In genomic region chr13:41213919-41214318, GRCh38 we compare ENCODE assay signal across 18 cellular contexts. TPM values are rescaled to one million over a fixed set of nuclear protein-coding genes. Genes with fewer than 3 reads are reported as not detected.
A peak's percentile ranks its signal among the peaks of the same experiment; 100 is the strongest.
DNase-seq lines count a peak whose midpoint lies in the region; ATAC-seq, FAIRE-seq and TF ChIP-seq lines count a peak whose summit lies in the region.
"Had no signal": no experiment of that assay in that cellular context is flagged by ENCODE, and none has a peak within 500 bp of the region (broad histone marks: within the 10 kb centered on the region; RNA-seq: fewer than 3 reads in every experiment).

No MANE protein-coding gene starts in this region.

- DNase-seq in HepG2 (ENCODE audit: low spot score), result no peak
- no peak for DNase-seq in right lobe of liver
- DNase-seq in GM12878 (ENCODE audit: low read depth, low spot score), result no peak
- DNase-seq in nephron progenitor cell, result no peak
- no peak for DNase-seq in spleen
- no peak for DNase-seq in RCC 7860 (ENCODE audit: low spot score)
- DNase-seq: C1 segment of cervical spinal cord; Calu3; CD4-positive, alpha-beta memory T cell; COR-L47; DMS79 treated with DMSO at 0.1 percent for 48 hours; GF-D8; H9 had no signal

- POLR2A ChIA-PET in HepG2 (lab: Yijun Ruan, JAX), result no interaction called here
- POLR2A ChIA-PET in GM12878 (lab: Charles Lee), result no interaction called here

- peaks cover 2% of the 10 kb centered on the region; the same call in 1 of the 2 replicates for H3K4me1 ChIP-seq in HepG2 (ENCODE audit: insufficient read depth, low read length)
- H3K4me1 ChIP-seq in right lobe of liver, result no peaks in the 10 kb centered on the region
- no peaks in the 10 kb centered on the region for H3K4me1 ChIP-seq in GM12878 (ENCODE audit: control insufficient read depth, insufficient read depth, low read length)
- H3K4me1 ChIP-seq in spleen, result no peaks in the 10 kb centered on the region

- no peak for FAIRE-seq in HepG2 (lab: Jason Lieb, UNC)
- no peak for FAIRE-seq in GM12878 (lab: Jason Lieb, UNC)
- no peak for FAIRE-seq in RCC 7860 (lab: Jason Lieb, UNC)
- FAIRE-seq: GM12892 had no signal

- no peaks in the 10 kb centered on the region for H4K20me1 ChIP-seq in HepG2 (ENCODE audit: insufficient read depth, low read length)
- H4K20me1 ChIP-seq in GM12878 (ENCODE audit: control insufficient read depth, insufficient read depth), result no peaks in the 10 kb centered on the region

- H3K4me3 ChIP-seq in HepG2 (replicated peaks in 1 of 3; ENCODE audit: insufficient read depth in 1 of 3, low read depth in 2 of 3, low read length in 3 of 3) (no peak overlapping the region), right lobe of liver (no peak overlapping the region), GM12878 (no peak overlapping the region), spleen (no peak overlapping the region)
- H3K4me3 ChIP-seq: GM23338 had no signal

- no CpG with 5 or more reads among the region's 3 CpGs for WGBS in HepG2 (ENCODE audit: low lambda C conversion rate)
- WGBS in right lobe of liver (ENCODE audit: insufficient coverage, low coverage, low lambda C conversion rate, missing lambda C conversion rate), result no CpG with 5 or more reads among the region's 3 CpGs
- WGBS in GM12878 (ENCODE audit: insufficient coverage, insufficient replicate concordance, low lambda C conversion rate, missing lambda C conversion rate), result 67% methylated on average over 3 of the region's 3 CpGs
- 48 to 100% (median 65%) methylated on average over 1 to 3 of the region's 3 CpGs for WGBS in spleen, 5 donors

- H3K27me3 ChIP-seq in HepG2 (ENCODE audit: control insufficient read depth in 1 of 2, insufficient read depth in 2 of 2, low read length in 2 of 2) (no peaks in the 10 kb centered on the region), right lobe of liver (no peaks in the 10 kb centered on the region), GM12878 (replicated peaks in 1 of 2; ENCODE audit: control insufficient read depth in 2 of 2, insufficient read depth in 2 of 2, low read length in 1 of 2) (no peaks in the 10 kb centered on the region), spleen (replicated peaks in 1 of 7) (no peaks in the 10 kb centered on the region)

- H3K36me3 ChIP-seq in HepG2 (replicated peaks in 1 of 2; ENCODE audit: control insufficient read depth in 1 of 2, insufficient read depth in 2 of 2, low read length in 2 of 2) (no peaks in the 10 kb centered on the region), right lobe of liver (no peaks in the 10 kb centered on the region), GM12878 (ENCODE audit: control insufficient read depth in 2 of 2, insufficient read depth in 2 of 2, low read length in 1 of 2) (no peaks in the 10 kb centered on the region), spleen (peaks cover 0 to 26% (median 0%) of the 10 kb centered on the region in 6 donors)

- CTCF ChIA-PET in HepG2 (lab: Yijun Ruan, JAX; ENCODE audit: low intra/inter-chr PET ratio, low total read pairs), result no interaction called here
- CTCF ChIA-PET in GM12878 (lab: Yijun Ruan, JAX), result interaction anchor here (1.3 kb wide), 1 partner anchor 9 kb away, joined by 3 read pairs; no protein-coding TSS in a partner anchor

- H3K27ac Mint-ChIP-seq in nephron progenitor cell, result peak overlapping the region; percentile 23
- H3K27ac Mint-ChIP-seq: CD4-positive, alpha-beta memory T cell; GM23338; H9 had no signal

- H3K4me2 ChIP-seq in HepG2 (ENCODE audit: low read depth, low read length), result no peak overlapping the region
- no peak overlapping the region for H3K4me2 ChIP-seq in GM12878 (ENCODE audit: control insufficient read depth, insufficient read depth)
- H3K4me2 ChIP-seq: GM23338 had no signal

- ATAC-seq in HepG2, result peak; percentile 40
- no peak for ATAC-seq in right lobe of liver
- no peak for ATAC-seq in GM12878
- ATAC-seq in GM21576 (IDR thresholded peaks at IDR 0.05; ENCODE audit: unreplicated experiment), result no peak
- ATAC-seq in HG03378 (IDR thresholded peaks at IDR 0.05; ENCODE audit: unreplicated experiment), result no peak
- ATAC-seq: GM23338, HCT116 had no signal

- peaks cover 41% of the 10 kb centered on the region for H3K9me3 Mint-ChIP-seq in nephron progenitor cell

- in situ Hi-C loops in HepG2 (cut with HindIII; ENCODE audit: extremely low pct_ligation_motif_present, low pct_unique_long_range_greater_than_20kb) (no loop called here), GM12878 (cut with MboI) (no loop called here)

- H3K36me3 Mint-ChIP-seq in nephron progenitor cell (ENCODE audit: low read depth), result peaks cover 44% of the 10 kb centered on the region

- no peak overlapping the region for H3K4me3 Mint-ChIP-seq in nephron progenitor cell
- H3K4me3 Mint-ChIP-seq: CD4-positive, alpha-beta memory T cell; GM23338; H9 had no signal

- intact Hi-C loops in HepG2 (cut with micrococcal nuclease; ENCODE audit: unreplicated experiment), result no loop called here
- intact Hi-C loops in right lobe of liver (cut with DNase I), result no loop called here
- intact Hi-C loops in GM12878 (cut with micrococcal nuclease; ENCODE audit: unreplicated experiment), result no loop called here
- intact Hi-C loops in spleen (cut with DNase I; ENCODE audit: low total_unique reads), result no loop called here

- H2AFZ ChIP-seq in HepG2 (ENCODE audit: low read length) (no peak overlapping the region), GM12878 (ENCODE audit: control insufficient read depth, low read depth, low read length) (no peak overlapping the region)
- H2AFZ ChIP-seq: GM23338 had no signal

- SMC1A ChIA-PET in GM12878 (lab: Charles Lee; ENCODE audit: uncharacterized antibody, unreplicated experiment), result no interaction called here

- TF ChIP-seq EP300 in HepG2 (IDR thresholded peaks at IDR 0.05; ENCODE audit: low read depth in 2 of 2, low read length in 2 of 2) (no peak), HepG2 (CRISPR knock-in tag; IDR thresholded peaks at IDR 0.05; ENCODE audit: borderline replicate concordance) (no peak), GM12878 (IDR thresholded peaks at IDR 0.05; ENCODE audit: borderline replicate concordance in 1 of 2, control insufficient read depth in 1 of 2, low read depth in 2 of 2, low read length in 2 of 2) (no peak)

- no peaks in the 10 kb centered on the region for H3K9me3 ChIP-seq in HepG2 (ENCODE audit: low read length)
- H3K9me3 ChIP-seq in right lobe of liver, result peaks cover 0 to 5% (median 0%) of the 10 kb centered on the region in 4 donors
- H3K9me3 ChIP-seq in GM12878 (replicated peaks; ENCODE audit: control insufficient read depth, insufficient read depth, low read length), result no peaks in the 10 kb centered on the region; the same call in 2 of the 3 replicates
- peaks cover 0 to 28% (median 10%) of the 10 kb centered on the region in 8 donors for H3K9me3 ChIP-seq in spleen

- H3K9ac ChIP-seq in HepG2 (ENCODE audit: insufficient read depth, low read depth, low read length), result no peak overlapping the region
- no peak overlapping the region for H3K9ac ChIP-seq in GM12878 (ENCODE audit: control insufficient read depth, insufficient read depth, low read length)

- TF ChIP-seq RAD21 in HepG2 (CRISPR knock-in tag; IDR thresholded peaks at IDR 0.05), result no peak
- no peak for TF ChIP-seq RAD21 in GM12878 (IDR thresholded peaks at IDR 0.05; ENCODE audit: insufficient read depth, low read depth, low read length)

- BruUV-seq in HepG2 (replicated peaks; lab: Mats Ljungman, UMichigan) (no TSS peak), GM12878 (replicated peaks; lab: Mats Ljungman, UMichigan) (no TSS peak)

- TF ChIP-seq CTCF in HepG2 (CRISPR knock-in tag; IDR thresholded peaks at IDR 0.05) (no peak), right lobe of liver (IDR thresholded peaks at IDR 0.05) (no peak), GM12878 (IDR thresholded peaks at IDR 0.05 in 2 of 3, conservative IDR thresholded peaks at IDR 0.05 in 1 of 3; ENCODE audit: control insufficient read depth in 2 of 3, extremely low read depth in 1 of 3, insufficient read depth in 1 of 3, low read depth in 3 of 3, low read length in 3 of 3) (no peak), nephron progenitor cell (IDR thresholded peaks at IDR 0.05) (no peak), spleen (IDR thresholded peaks at IDR 0.05 in 8 of 11, conservative IDR thresholded peaks at IDR 0.05 in 3 of 11) (no peak)

- TF ChIP-seq POLR2A in HepG2 (IDR thresholded peaks at IDR 0.05; ENCODE audit: insufficient read depth in 1 of 2, low read depth in 2 of 2, low read length in 2 of 2) (no peak), right lobe of liver (IDR thresholded peaks at IDR 0.05) (no peak), GM12878 (IDR thresholded peaks at IDR 0.05; ENCODE audit: low read depth, low read length) (no peak), spleen (IDR thresholded peaks at IDR 0.05) (no peak)

- no peak overlapping the region for H3K27ac ChIP-seq in HepG2 (ENCODE audit: extremely low read length, insufficient read depth, low read length)
- no peak overlapping the region for H3K27ac ChIP-seq in right lobe of liver
- no peak overlapping the region for H3K27ac ChIP-seq in GM12878 (ENCODE audit: control insufficient read depth, insufficient read depth)
- peak overlapping the region in 5 of 8 donors; percentile 18 to 80 (median 64) for H3K27ac ChIP-seq in spleen

- no peaks in the 10 kb centered on the region for H3K4me1 Mint-ChIP-seq in nephron progenitor cell
- H3K4me1 Mint-ChIP-seq: CD4-positive, alpha-beta memory T cell; GM23338; H9 had no signal

- H3K79me2 ChIP-seq in HepG2 (ENCODE audit: insufficient read depth, low read length) (no peaks in the 10 kb centered on the region), GM12878 (ENCODE audit: control insufficient read depth, insufficient read depth, low read length) (no peaks in the 10 kb centered on the region)

- H3K27me3 Mint-ChIP-seq in nephron progenitor cell (ENCODE audit: low read depth, poor library complexity), result peaks cover 4% of the 10 kb centered on the region
- H3K27me3 Mint-ChIP-seq: CD4-positive, alpha-beta memory T cell had no signal

- RAD21 ChIA-PET in GM12878 (lab: Charles Lee; ENCODE audit: unreplicated experiment), result no interaction called here

RNA-seq across cellular contexts. Expression of gene KBTBD7, which starts 19.6 kb away (rescaled TPM):
- 9.0 and 14.9 TPM in 2 replicates for total RNA-seq in HepG2 (2016; rRNA removed; fragmentation: Illumina TruSeq; extraction: Trizol)
- total RNA-seq in HepG2 (2016; cell fraction: cytosol; rRNA removed; fragmentation: Illumina TruSeq; extraction: Trizol; ENCODE audit: low read depth), result 0.61 and 0.71 TPM in 2 replicates
- total RNA-seq in HepG2 (2016; cell fraction: insoluble cytoplasmic fraction; rRNA removed; fragmentation: Illumina TruSeq; extraction: Trizol), result 9.1 and 14.2 TPM in 2 replicates
- 3.4 and 4.1 TPM in 2 replicates for total RNA-seq in HepG2 (2016; cell fraction: membrane; rRNA removed; fragmentation: Illumina TruSeq; extraction: Trizol)
- total RNA-seq in HepG2 (2016; cell fraction: nucleus; rRNA removed; fragmentation: Illumina TruSeq; extraction: Trizol), result 8.3 and 8.7 TPM in 2 replicates
- 3.6 and 3.8 TPM in 2 replicates for polyA plus RNA-seq in HepG2 (2011; rRNA removed)
- polyA plus RNA-seq in HepG2 (2011; cell fraction: cytosol; rRNA removed), result 2.8 and 2.9 TPM in 2 replicates
- polyA plus RNA-seq in HepG2 (2011; cell fraction: nucleus; rRNA removed), result 2.6 and 3.1 TPM in 2 replicates
- polyA plus RNA-seq in HepG2 (2012), result 3.2 and 4.1 TPM in 2 replicates
- polyA plus RNA-seq in HepG2 (2016; cell fraction: cytosol; fragmentation: Illumina TruSeq; extraction: Trizol; ENCODE audit: low read depth), result 0.17 and 0.28 TPM in 2 replicates
- 10.2 and 10.4 TPM in 2 replicates for polyA plus RNA-seq in HepG2 (2016; cell fraction: insoluble cytoplasmic fraction; fragmentation: Illumina TruSeq; extraction: Trizol; ENCODE audit: low read depth)
- 1.0 and 1.3 TPM in 2 replicates for polyA plus RNA-seq in HepG2 (2016; cell fraction: membrane; fragmentation: Illumina TruSeq; extraction: Trizol; ENCODE audit: low read depth)
- 4.8 and 5.5 TPM in 2 replicates for polyA plus RNA-seq in HepG2 (2016; cell fraction: nucleus; fragmentation: Illumina TruSeq; extraction: Trizol; ENCODE audit: insufficient read depth, low read depth)
- 18.8 and 26.5 TPM in 2 replicates for polyA minus RNA-seq in HepG2 (2011; rRNA and poly(A)+ RNA removed; ENCODE audit: low replicate concordance)
- 6.6 and 7.6 TPM in 2 replicates for polyA minus RNA-seq in HepG2 (2011; cell fraction: cytosol; rRNA and poly(A)+ RNA removed)
- polyA minus RNA-seq in HepG2 (2011; cell fraction: nucleus; rRNA and poly(A)+ RNA removed), result 12.4 and 12.9 TPM in 2 replicates
- 1 to 10 TPM; 3.0 to 6.7 (median 5.5) TPM for total RNA-seq in right lobe of liver
- 8.0 and 9.6 TPM in 2 replicates for total RNA-seq in GM12878 (2013; cell fraction: nucleolus; rRNA removed)
- 5.1 and 5.5 TPM in 2 replicates for total RNA-seq in GM12878 (2014; rRNA removed)
- 3.6 and 4.1 TPM in 2 replicates for total RNA-seq in GM12878 (2014; rRNA removed; fragmentation: Illumina TruSeq; extraction: Trizol)
- 4.6 and 5.1 TPM in 2 replicates for total RNA-seq in GM12878 (2021)
- 1.7 TPM for polyA plus RNA-seq in GM12878 (2011; ENCODE audit: low read depth)
- 5.6 and 6.2 TPM in 2 replicates for polyA plus RNA-seq in GM12878 (2011; rRNA removed)
- 4.2 and 4.6 TPM in 2 replicates for polyA plus RNA-seq in GM12878 (2011; cell fraction: cytosol; rRNA removed)
- polyA plus RNA-seq in GM12878 (2011; cell fraction: nucleus; rRNA removed), result 4.3 and 4.4 TPM in 2 replicates
- polyA plus RNA-seq in GM12878 (2012), result 2.5 and 3.7 TPM in 2 replicates
- 3.4 and 4.2 TPM in 2 replicates for polyA plus RNA-seq in GM12878 (2014; fragmentation: Illumina TruSeq; extraction: Trizol)
- polyA plus RNA-seq in GM12878 (2014; fragmentation: Nextera tagmentation; extraction: Ambion mirVana), result 1 to 10 TPM; 1.8 to 2.8 TPM
- 2.8 and 3.0 TPM in 2 replicates for polyA plus RNA-seq in GM12878 (2014; rRNA removed)
- polyA plus RNA-seq in GM12878 (2016; fragmentation: Nextera tagmentation; extraction: Ambion mirVana), result 1 to 10 TPM; 4.9 to 6.0 TPM
- polyA minus RNA-seq in GM12878 (2011; rRNA and poly(A)+ RNA removed), result 13.7 and 13.8 TPM in 2 replicates
- 3.6 and 4.4 TPM in 2 replicates for polyA minus RNA-seq in GM12878 (2011; cell fraction: cytosol; rRNA and poly(A)+ RNA removed)
- polyA minus RNA-seq in GM12878 (2011; cell fraction: nucleus; rRNA and poly(A)+ RNA removed), result 10.2 and 14.4 TPM in 2 replicates
- total RNA-seq in spleen, result 10 to 100 TPM in 4 of 7 donors, 1 to 10 TPM in 3; 6.9 to 14.9 (median 11.1) TPM
- 1 to 10 TPM; 2.8 to 4.7 (median 3.4) TPM for polyA plus RNA-seq in spleen

RNA-seq across cellular contexts. Expression of gene MTRF1, which starts 49.5 kb away (rescaled TPM):
- total RNA-seq in HepG2 (2016; rRNA removed; fragmentation: Illumina TruSeq; extraction: Trizol) (24.0 and 27.2 TPM in 2 replicates), right lobe of liver (10 to 100 TPM in 1 of 6 experiments, 1 to 10 TPM in 5; 6.0 to 10.5 (median 7.4) TPM), GM12878 (2014; rRNA removed) (18.8 and 21.7 TPM in 2 replicates), GM12878 (2014; rRNA removed; fragmentation: Illumina TruSeq; extraction: Trizol) (19.0 and 21.0 TPM in 2 replicates), GM12878 (2021) (12.1 and 14.1 TPM in 2 replicates), spleen (10 to 100 TPM; 13.4 to 17.4 (median 16.0) TPM)
- total RNA-seq in HepG2 (2016; cell fraction: cytosol; rRNA removed; fragmentation: Illumina TruSeq; extraction: Trizol; ENCODE audit: low read depth), result 65.9 and 67.0 TPM in 2 replicates
- 20.8 and 25.3 TPM in 2 replicates for total RNA-seq in HepG2 (2016; cell fraction: insoluble cytoplasmic fraction; rRNA removed; fragmentation: Illumina TruSeq; extraction: Trizol)
- 32.7 and 35.9 TPM in 2 replicates for total RNA-seq in HepG2 (2016; cell fraction: membrane; rRNA removed; fragmentation: Illumina TruSeq; extraction: Trizol)
- total RNA-seq in HepG2 (2016; cell fraction: nucleus; rRNA removed; fragmentation: Illumina TruSeq; extraction: Trizol), result 26.3 and 27.0 TPM in 2 replicates
- polyA plus RNA-seq in HepG2 (2011; rRNA removed) (21.3 and 21.6 TPM in 2 replicates), GM12878 (2011; rRNA removed) (33.7 and 55.9 TPM in 2 replicates), GM12878 (2014; fragmentation: Illumina TruSeq; extraction: Trizol) (22.6 and 32.3 TPM in 2 replicates), GM12878 (2014; fragmentation: Nextera tagmentation; extraction: Ambion mirVana) (10 to 100 TPM; 14.1 to 18.1 TPM), GM12878 (2014; rRNA removed) (19.4 and 23.0 TPM in 2 replicates), GM12878 (2016; fragmentation: Nextera tagmentation; extraction: Ambion mirVana) (10 to 100 TPM; 22.2 to 24.8 TPM), spleen (10 to 100 TPM; 10.6 to 17.8 (median 16.1) TPM)
- polyA plus RNA-seq in HepG2 (2011; cell fraction: cytosol; rRNA removed), result 6.3 and 8.4 TPM in 2 replicates
- polyA plus RNA-seq in HepG2 (2011; cell fraction: nucleus; rRNA removed), result 33.1 and 41.3 TPM in 2 replicates
- 14.6 and 19.6 TPM in 2 replicates for polyA plus RNA-seq in HepG2 (2012)
- 3.1 and 4.1 TPM in 2 replicates for polyA plus RNA-seq in HepG2 (2016; cell fraction: cytosol; fragmentation: Illumina TruSeq; extraction: Trizol; ENCODE audit: low read depth)
- 17.9 and 21.1 TPM in 2 replicates for polyA plus RNA-seq in HepG2 (2016; cell fraction: insoluble cytoplasmic fraction; fragmentation: Illumina TruSeq; extraction: Trizol; ENCODE audit: low read depth)
- polyA plus RNA-seq in HepG2 (2016; cell fraction: membrane; fragmentation: Illumina TruSeq; extraction: Trizol; ENCODE audit: low read depth), result 6.1 and 6.9 TPM in 2 replicates
- polyA plus RNA-seq in HepG2 (2016; cell fraction: nucleus; fragmentation: Illumina TruSeq; extraction: Trizol; ENCODE audit: insufficient read depth, low read depth), result 60.6 and 67.9 TPM in 2 replicates
- 9.1 and 12.0 TPM in 2 replicates for polyA minus RNA-seq in HepG2 (2011; rRNA and poly(A)+ RNA removed; ENCODE audit: low replicate concordance)
- polyA minus RNA-seq in HepG2 (2011; cell fraction: cytosol; rRNA and poly(A)+ RNA removed), result 10.0 and 14.5 TPM in 2 replicates
- polyA minus RNA-seq in HepG2 (2011; cell fraction: nucleus; rRNA and poly(A)+ RNA removed), result 39.0 and 40.4 TPM in 2 replicates
- 65.3 and 75.4 TPM in 2 replicates for total RNA-seq in GM12878 (2013; cell fraction: nucleolus; rRNA removed)
- 9.5 TPM for polyA plus RNA-seq in GM12878 (2011; ENCODE audit: low read depth)
- polyA plus RNA-seq in GM12878 (2011; cell fraction: cytosol; rRNA removed), result 12.9 and 13.6 TPM in 2 replicates
- polyA plus RNA-seq in GM12878 (2011; cell fraction: nucleus; rRNA removed), result 40.5 and 40.8 TPM in 2 replicates
- 17.7 and 18.2 TPM in 2 replicates for polyA plus RNA-seq in GM12878 (2012)
- 25.0 and 30.6 TPM in 2 replicates for polyA minus RNA-seq in GM12878 (2011; rRNA and poly(A)+ RNA removed)
- polyA minus RNA-seq in GM12878 (2011; cell fraction: cytosol; rRNA and poly(A)+ RNA removed), result 6.9 and 10.0 TPM in 2 replicates
- 10.8 and 19.2 TPM in 2 replicates for polyA minus RNA-seq in GM12878 (2011; cell fraction: nucleus; rRNA and poly(A)+ RNA removed)

Comparison
In these comparisons a context has a peak if more than half of its experiments do, and no peak if none do; other contexts are left out.
1. H3K27ac ChIP-seq: peak in spleen (5 of 8); none in HepG2 (single experiment), right lobe of liver (0 of 3) and GM12878 (single experiment).
2. Of the 75 proteins assayed by ChIP-seq in both HepG2 and GM12878: peak only in HepG2: none; only in GM12878: BCL3; in both: none; in neither: 74.